In the genomic region with DNA sequence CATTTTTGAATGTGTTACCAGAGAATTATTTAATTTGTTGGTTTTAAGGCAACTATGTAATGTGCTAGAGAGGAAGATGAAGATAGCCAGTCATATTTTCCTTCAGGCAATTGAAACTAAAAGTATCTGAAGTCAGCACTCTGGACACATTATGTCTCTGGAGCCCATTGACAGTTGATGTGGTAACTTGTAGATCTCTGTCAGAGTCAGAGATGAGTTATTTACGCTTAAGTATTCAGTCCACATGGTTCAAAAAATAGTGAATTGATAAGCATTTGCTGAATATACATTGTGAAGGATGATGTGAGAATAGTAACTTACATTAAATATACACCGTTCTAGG, we compare ENCODE assay signal across 2 cellular contexts.
TF ChIP-seq lines count a peak whose summit lies in the region.

No MANE protein-coding gene starts in this region.

TF ChIP-seq in SK-N-SH, 30 proteins besides CTCF, POLR2A, EP300 and RAD21 (continued from another document):
- TF ChIP-seq RFX5 (IDR thresholded peaks at IDR 0.05; ENCODE audit: low read length) = no peak
- TF ChIP-seq, protein P1, sequence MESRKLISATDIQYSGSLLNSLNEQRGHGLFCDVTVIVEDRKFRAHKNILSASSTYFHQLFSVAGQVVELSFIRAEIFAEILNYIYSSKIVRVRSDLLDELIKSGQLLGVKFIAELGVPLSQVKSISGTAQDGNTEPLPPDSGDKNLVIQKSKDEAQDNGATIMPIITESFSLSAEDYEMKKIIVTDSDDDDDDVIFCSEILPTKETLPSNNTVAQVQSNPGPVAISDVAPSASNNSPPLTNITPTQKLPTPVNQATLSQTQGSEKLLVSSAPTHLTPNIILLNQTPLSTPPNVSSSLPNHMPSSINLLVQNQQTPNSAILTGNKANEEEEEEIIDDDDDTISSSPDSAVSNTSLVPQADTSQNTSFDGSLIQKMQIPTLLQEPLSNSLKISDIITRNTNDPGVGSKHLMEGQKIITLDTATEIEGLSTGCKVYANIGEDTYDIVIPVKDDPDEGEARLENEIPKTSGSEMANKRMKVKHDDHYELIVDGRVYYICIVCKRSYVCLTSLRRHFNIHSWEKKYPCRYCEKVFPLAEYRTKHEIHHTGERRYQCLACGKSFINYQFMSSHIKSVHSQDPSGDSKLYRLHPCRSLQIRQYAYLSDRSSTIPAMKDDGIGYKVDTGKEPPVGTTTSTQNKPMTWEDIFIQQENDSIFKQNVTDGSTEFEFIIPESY (IDR thresholded peaks at IDR 0.05; ENCODE audit: borderline replicate concordance, low read depth) = no peak
- TF ChIP-seq GATA2 (CRISPR knock-in tag; IDR thresholded peaks at IDR 0.05) = no peak
- TF ChIP-seq FOXM1 (IDR thresholded peaks at IDR 0.05; ENCODE audit: low read depth) = no peak
- TF ChIP-seq TEAD4 (IDR thresholded peaks at IDR 0.05; ENCODE audit: borderline replicate concordance, insufficient read depth) = no peak
- no peak for TF ChIP-seq MXI1 (IDR thresholded peaks at IDR 0.05; ENCODE audit: low read depth, low read length)
- no peak for TF ChIP-seq CHD2 (IDR thresholded peaks at IDR 0.05; ENCODE audit: low read length, partially characterized antibody)
- no peak for TF ChIP-seq RCOR1 (IDR thresholded peaks at IDR 0.05; ENCODE audit: low read length)
- no peak for TF ChIP-seq SMC3 (IDR thresholded peaks at IDR 0.05; ENCODE audit: low read depth, low read length)
- no peak for TF ChIP-seq POLR2AphosphoS5 (IDR thresholded peaks at IDR 0.05; ENCODE audit: low read depth, low read length)
- no peak for TF ChIP-seq TCF12 (IDR thresholded peaks at IDR 0.05)

TF ChIP-seq in SK-N-SH treated with all-trans-retinoic acid at 6 μM for 48 hours, 23 proteins besides CTCF, POLR2A, EP300 and RAD21 (continued from another document):
- TF ChIP-seq, protein P2, sequence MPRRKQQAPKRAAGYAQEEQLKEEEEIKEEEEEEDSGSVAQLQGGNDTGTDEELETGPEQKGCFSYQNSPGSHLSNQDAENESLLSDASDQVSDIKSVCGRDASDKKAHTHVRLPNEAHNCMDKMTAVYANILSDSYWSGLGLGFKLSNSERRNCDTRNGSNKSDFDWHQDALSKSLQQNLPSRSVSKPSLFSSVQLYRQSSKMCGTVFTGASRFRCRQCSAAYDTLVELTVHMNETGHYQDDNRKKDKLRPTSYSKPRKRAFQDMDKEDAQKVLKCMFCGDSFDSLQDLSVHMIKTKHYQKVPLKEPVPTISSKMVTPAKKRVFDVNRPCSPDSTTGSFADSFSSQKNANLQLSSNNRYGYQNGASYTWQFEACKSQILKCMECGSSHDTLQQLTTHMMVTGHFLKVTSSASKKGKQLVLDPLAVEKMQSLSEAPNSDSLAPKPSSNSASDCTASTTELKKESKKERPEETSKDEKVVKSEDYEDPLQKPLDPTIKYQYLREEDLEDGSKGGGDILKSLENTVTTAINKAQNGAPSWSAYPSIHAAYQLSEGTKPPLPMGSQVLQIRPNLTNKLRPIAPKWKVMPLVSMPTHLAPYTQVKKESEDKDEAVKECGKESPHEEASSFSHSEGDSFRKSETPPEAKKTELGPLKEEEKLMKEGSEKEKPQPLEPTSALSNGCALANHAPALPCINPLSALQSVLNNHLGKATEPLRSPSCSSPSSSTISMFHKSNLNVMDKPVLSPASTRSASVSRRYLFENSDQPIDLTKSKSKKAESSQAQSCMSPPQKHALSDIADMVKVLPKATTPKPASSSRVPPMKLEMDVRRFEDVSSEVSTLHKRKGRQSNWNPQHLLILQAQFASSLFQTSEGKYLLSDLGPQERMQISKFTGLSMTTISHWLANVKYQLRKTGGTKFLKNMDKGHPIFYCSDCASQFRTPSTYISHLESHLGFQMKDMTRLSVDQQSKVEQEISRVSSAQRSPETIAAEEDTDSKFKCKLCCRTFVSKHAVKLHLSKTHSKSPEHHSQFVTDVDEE (CRISPR knock-in tag; IDR thresholded peaks at IDR 0.05) = no peak
- no peak for TF ChIP-seq GLIS3 (CRISPR knock-in tag; IDR thresholded peaks at IDR 0.05)
- no peak for TF ChIP-seq ZC3H10 (CRISPR knock-in tag; IDR thresholded peaks at IDR 0.05)
- TF ChIP-seq, protein P3, sequence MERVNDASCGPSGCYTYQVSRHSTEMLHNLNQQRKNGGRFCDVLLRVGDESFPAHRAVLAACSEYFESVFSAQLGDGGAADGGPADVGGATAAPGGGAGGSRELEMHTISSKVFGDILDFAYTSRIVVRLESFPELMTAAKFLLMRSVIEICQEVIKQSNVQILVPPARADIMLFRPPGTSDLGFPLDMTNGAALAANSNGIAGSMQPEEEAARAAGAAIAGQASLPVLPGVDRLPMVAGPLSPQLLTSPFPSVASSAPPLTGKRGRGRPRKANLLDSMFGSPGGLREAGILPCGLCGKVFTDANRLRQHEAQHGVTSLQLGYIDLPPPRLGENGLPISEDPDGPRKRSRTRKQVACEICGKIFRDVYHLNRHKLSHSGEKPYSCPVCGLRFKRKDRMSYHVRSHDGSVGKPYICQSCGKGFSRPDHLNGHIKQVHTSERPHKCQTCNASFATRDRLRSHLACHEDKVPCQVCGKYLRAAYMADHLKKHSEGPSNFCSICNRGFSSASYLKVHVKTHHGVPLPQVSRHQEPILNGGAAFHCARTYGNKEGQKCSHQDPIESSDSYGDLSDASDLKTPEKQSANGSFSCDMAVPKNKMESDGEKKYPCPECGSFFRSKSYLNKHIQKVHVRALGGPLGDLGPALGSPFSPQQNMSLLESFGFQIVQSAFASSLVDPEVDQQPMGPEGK (CRISPR knock-in tag; IDR thresholded peaks at IDR 0.05; ENCODE audit: borderline replicate concordance) = no peak
- no peak for TF ChIP-seq RARB (CRISPR knock-in tag; IDR thresholded peaks at IDR 0.05)
- no peak for TF ChIP-seq ZNF70 (CRISPR knock-in tag; IDR thresholded peaks at IDR 0.05)
- no peak for TF ChIP-seq ZNF8 (CRISPR knock-in tag; IDR thresholded peaks at IDR 0.05)
- TF ChIP-seq, protein P4, sequence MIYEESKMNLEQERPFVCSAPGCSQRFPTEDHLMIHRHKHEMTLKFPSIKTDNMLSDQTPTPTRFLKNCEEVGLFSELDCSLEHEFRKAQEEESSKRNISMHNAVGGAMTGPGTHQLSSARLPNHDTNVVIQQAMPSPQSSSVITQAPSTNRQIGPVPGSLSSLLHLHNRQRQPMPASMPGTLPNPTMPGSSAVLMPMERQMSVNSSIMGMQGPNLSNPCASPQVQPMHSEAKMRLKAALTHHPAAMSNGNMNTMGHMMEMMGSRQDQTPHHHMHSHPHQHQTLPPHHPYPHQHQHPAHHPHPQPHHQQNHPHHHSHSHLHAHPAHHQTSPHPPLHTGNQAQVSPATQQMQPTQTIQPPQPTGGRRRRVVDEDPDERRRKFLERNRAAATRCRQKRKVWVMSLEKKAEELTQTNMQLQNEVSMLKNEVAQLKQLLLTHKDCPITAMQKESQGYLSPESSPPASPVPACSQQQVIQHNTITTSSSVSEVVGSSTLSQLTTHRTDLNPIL (CRISPR knock-in tag; IDR thresholded peaks at IDR 0.05; ENCODE audit: low read depth) = no peak
- no peak for TF ChIP-seq PPARA (CRISPR knock-in tag; IDR thresholded peaks at IDR 0.05; ENCODE audit: borderline replicate concordance)
- TF ChIP-seq SNAI2 (CRISPR knock-in tag; IDR thresholded peaks at IDR 0.05) = no peak
TF ChIP-seq in SK-N-SH treated with all-trans-retinoic acid at 6 μM for 48 hours: peak in this region for 0.
